ENCODE assay signal across 16 cellular contexts in the genomic region with DNA sequence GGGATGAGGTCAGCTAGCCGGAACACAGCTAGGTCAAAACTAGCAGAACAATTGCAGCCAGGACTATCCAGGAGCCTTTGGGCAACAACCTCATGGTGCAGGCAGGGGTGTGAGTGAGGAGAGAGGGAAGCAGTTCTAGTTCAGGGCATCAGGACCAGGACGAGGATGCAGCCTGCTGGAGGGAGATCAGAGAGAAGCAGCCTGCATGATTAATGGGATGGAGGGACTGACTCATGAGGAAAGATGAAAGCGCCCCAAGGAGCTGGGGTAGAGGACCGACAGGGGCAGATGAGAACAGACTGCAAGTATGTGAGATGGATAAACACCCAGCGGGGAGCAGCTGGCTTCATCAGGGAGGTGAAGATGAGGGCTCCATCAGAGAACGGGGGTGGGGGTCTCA. TPM values are rescaled to one million over a fixed set of nuclear protein-coding genes. Genes with fewer than 3 reads are reported as not detected.
DNase-seq lines count a peak whose midpoint lies in the region; ATAC-seq and TF ChIP-seq lines count a peak whose summit lies in the region.
"Had no signal": no experiment of that assay in that cellular context is flagged by ENCODE, and none has a peak within 500 bp of the region (broad histone marks: within the 10 kb centered on the region; RNA-seq: fewer than 3 reads in every experiment).

No MANE protein-coding gene starts in this region.

- no peak overlapping the region for H3K27ac Mint-ChIP-seq in GM23338
- H3K27ac Mint-ChIP-seq: activated T-cell treated with anti-CD3 and anti-CD28 coated beads, Interleukin-2, amount 50 U/mL, for 72 hours; CD8-positive, alpha-beta T cell; T-helper 17 cell had no signal

- H3K9me3 ChIP-seq in spleen, result no peaks in the 10 kb centered on the region
- H3K9me3 ChIP-seq in effector memory CD4-positive, alpha-beta T cell (ENCODE audit: control insufficient read depth, low read length), result no peaks in the 10 kb centered on the region
- H3K9me3 ChIP-seq: body of pancreas had no signal

- peaks cover 13% of the 10 kb centered on the region for H3K4me1 Mint-ChIP-seq in GM23338
- H3K4me1 Mint-ChIP-seq: T-helper 17 cell had no signal

- H3K4me2 ChIP-seq in GM23338, result no peak overlapping the region

- no peaks in the 10 kb centered on the region for H3K27me3 ChIP-seq in spleen (replicated peaks in 1 of 7)
- no peaks in the 10 kb centered on the region for H3K27me3 ChIP-seq in GM23338 (ENCODE audit: insufficient read depth)
- H3K27me3 ChIP-seq in effector memory CD4-positive, alpha-beta T cell (replicated peaks; ENCODE audit: control insufficient read depth, insufficient read depth, low read length, poor library complexity, severe bottlenecking), result no peaks in the 10 kb centered on the region
- H3K27me3 ChIP-seq: body of pancreas had no signal

- H3K9me3 Mint-ChIP-seq in GM23338, result no peaks in the 10 kb centered on the region
- H3K9me3 Mint-ChIP-seq: activated T-cell treated with anti-CD3 and anti-CD28 coated beads, Interleukin-2, amount 50 U/mL, for 72 hours; CD8-positive, alpha-beta T cell had no signal

- DNase-seq in H4 (ENCODE audit: low spot score) (peak; percentile 43), UCSD-AML1 (lab: John Stamatoyannopoulos, UW; ENCODE audit: unreplicated experiment) (peak; percentile 61), glomerular visceral epithelial cell (ENCODE audit: extremely low spot score) (peak; percentile 57), spleen (no peak), GM23338 (ENCODE audit: low spot score) (no peak)
- no peak for DNase-seq in effector memory CD4-positive, alpha-beta T cell
- no peak for DNase-seq in activated naive CD4-positive, alpha-beta T cell treated with Interleukin-2 at 50 U/mL for 16 hours
- DNase-seq: activated CD4-positive, alpha-beta T cell treated with anti-CD3 and anti-CD28 coated beads, Interleukin-2, amount 50 U/mL, for 4 hours; activated T-cell treated with anti-CD3 and anti-CD28 coated beads, Interleukin-2, amount 50 U/mL, for 72 hours; body of pancreas; CD8-positive, alpha-beta T cell; effector CD4-positive, alpha-beta T cell; left cardiac atrium; T-helper 17 cell had no signal

- no peak for ATAC-seq in GM23338
- ATAC-seq: activated T-cell treated with anti-CD3 and anti-CD28 coated beads, Interleukin-2, amount 50 U/mL, for 72 hours; body of pancreas; CD8-positive, alpha-beta T cell; left cardiac atrium; T-helper 17 cell had no signal

- H3K9me2 ChIP-seq in GM23338 (ENCODE audit: insufficient read depth), result no peaks in the 10 kb centered on the region

- H3F3A ChIP-seq in GM23338 (replicated peaks; ENCODE audit: low read depth), result no peaks in the 10 kb centered on the region

- H2AFZ ChIP-seq in GM23338, result no peak overlapping the region

- H3K4me1 ChIP-seq in spleen, result peaks cover 0 to 38% (median 17%) of the 10 kb centered on the region in 6 donors
- H3K4me1 ChIP-seq in GM23338 (ENCODE audit: insufficient read depth), result peaks cover 5% of the 10 kb centered on the region; the same call in 1 of the 2 replicates
- H3K4me1 ChIP-seq in effector memory CD4-positive, alpha-beta T cell (ENCODE audit: control insufficient read depth, insufficient read depth, low read length, poor library complexity, severe bottlenecking), result no peaks in the 10 kb centered on the region

- H3K27ac ChIP-seq in spleen (peak overlapping the region in 5 of 8 donors; percentile 39 to 63 (median 49)), GM23338 (ENCODE audit: low read depth) (no peak overlapping the region)
- no peak overlapping the region for H3K27ac ChIP-seq in effector memory CD4-positive, alpha-beta T cell (ENCODE audit: insufficient read depth, low read length, poor library complexity, severe bottlenecking)
- H3K27ac ChIP-seq: body of pancreas had no signal

- no peaks in the 10 kb centered on the region for H3K36me3 Mint-ChIP-seq in GM23338 (ENCODE audit: low read depth)
- H3K36me3 Mint-ChIP-seq: CD8-positive, alpha-beta T cell had no signal

- H3K79me2 ChIP-seq in GM23338 (replicated peaks; ENCODE audit: insufficient read depth), result no peaks in the 10 kb centered on the region

- no peak for TF ChIP-seq CTCF in spleen (IDR thresholded peaks at IDR 0.05 in 8 of 11, conservative IDR thresholded peaks at IDR 0.05 in 3 of 11)
- no peak for TF ChIP-seq CTCF in GM23338 (conservative IDR thresholded peaks at IDR 0.05; ENCODE audit: low read depth in 2 of 2)

- H4K20me1 ChIP-seq in GM23338 (replicated peaks; ENCODE audit: insufficient read depth), result 0 out of 2 replicates have a peak, but pooled peaks cover 2% of the 10 kb centered on the region

- H3K4me3 Mint-ChIP-seq in GM23338, result no peak overlapping the region
- H3K4me3 Mint-ChIP-seq: activated T-cell treated with anti-CD3 and anti-CD28 coated beads, Interleukin-2, amount 50 U/mL, for 72 hours; CD8-positive, alpha-beta T cell; T-helper 17 cell had no signal

- H3K36me3 ChIP-seq in spleen, result no peaks in the 10 kb centered on the region
- no peaks in the 10 kb centered on the region for H3K36me3 ChIP-seq in GM23338 (ENCODE audit: insufficient read depth)
- H3K36me3 ChIP-seq in effector memory CD4-positive, alpha-beta T cell (ENCODE audit: control insufficient read depth, insufficient read depth, low read length), result no peaks in the 10 kb centered on the region

- H3K4me3 ChIP-seq in spleen, result peak overlapping the region in 7 of 8 donors; percentile 17 to 58 (median 32)
- no peak overlapping the region for H3K4me3 ChIP-seq in GM23338
- no peak overlapping the region for H3K4me3 ChIP-seq in effector memory CD4-positive, alpha-beta T cell (ENCODE audit: insufficient read depth, low read depth, low read length, poor library complexity, severe bottlenecking)
- H3K4me3 ChIP-seq: body of pancreas had no signal

- no peak for TF ChIP-seq POLR2A in spleen (IDR thresholded peaks at IDR 0.05)

- H3K27me3 Mint-ChIP-seq in GM23338 (ENCODE audit: insufficient read depth, low read depth, poor library complexity), result no peaks in the 10 kb centered on the region
- H3K27me3 Mint-ChIP-seq: T-helper 17 cell had no signal

- WGBS in spleen, 5 donors, result 68 to 77% (median 73%) methylated on average over 6 of the region's 6 CpGs

- intact Hi-C loops in spleen (cut with DNase I; ENCODE audit: low total_unique reads), result no loop called here

TF ChIP-seq in GM23338, 12 proteins besides CTCF, POLR2A, EP300 and RAD21 (continues in another document):
- no peak for TF ChIP-seq ZNF114 (CRISPR knock-in tag; IDR thresholded peaks at IDR 0.05)
- TF ChIP-seq EZH2phosphoT487 (IDR thresholded peaks at IDR 0.05; ENCODE audit: unreplicated experiment), result no peak
- TF ChIP-seq EZH2 (IDR thresholded peaks at IDR 0.05; ENCODE audit: low read depth, unreplicated experiment), result no peak
- TF ChIP-seq ZNF331 (CRISPR knock-in tag; IDR thresholded peaks at IDR 0.05; ENCODE audit: low read depth), result no peak
- TF ChIP-seq CREB1 (CRISPR knock-in tag; IDR thresholded peaks at IDR 0.05; ENCODE audit: low read depth), result no peak
- no peak for TF ChIP-seq NANOG (IDR thresholded peaks at IDR 0.05; ENCODE audit: borderline replicate concordance)
- TF ChIP-seq STAT1 (IDR thresholded peaks at IDR 0.05; ENCODE audit: unreplicated experiment), result no peak

RNA-seq across cellular contexts. Expression of a gene that starts 37.9 kb away (rescaled TPM):
- not detected in 2 replicates for total RNA-seq in H4 (2014; rRNA removed; shearing (Covaris generic))
- 10 to 100 TPM in 1 of 7 donors, 1 to 10 TPM in 6; 4.3 to 14.0 (median 6.9) TPM for total RNA-seq in spleen
- polyA plus RNA-seq in spleen (10 to 100 TPM in 1 of 3 donors, 1 to 10 TPM in 2; 1.6 to 14.1 (median 4.0) TPM), GM23338 (2016; fragmentation: Nextera tagmentation; extraction: Ambion mirVana) (0.47 TPM in 1 of 2 replicates, not detected in the other)
- not detected in 2 replicates for total RNA-seq in GM23338 (2014; rRNA removed; shearing (Covaris generic))
- total RNA-seq: activated T-cell treated with anti-CD3 and anti-CD28 coated beads, Interleukin-2, amount 50 U/mL, for 72 hours; body of pancreas; CD8-positive, alpha-beta T cell; glomerular endothelial cell; left cardiac atrium; pulmonary artery endothelial cell; T-helper 17 cell had no signal

Comparison
In these comparisons a context has a peak if more than half of its experiments do, and no peak if none do; other contexts are left out.
1. DNase-seq: peak in H4 (single experiment), UCSD-AML1 (single experiment) and glomerular visceral epithelial cell (single experiment); none in spleen (single experiment), GM23338 (single experiment), effector memory CD4-positive, alpha-beta T cell (0 of 3) and activated naive CD4-positive, alpha-beta T cell treated with Interleukin-2 at 50 U/mL for 16 hours (single experiment).
2. H3K27ac ChIP-seq: peak in spleen (5 of 8); none in GM23338 (single experiment) and effector memory CD4-positive, alpha-beta T cell (single experiment).
3. H3K4me3 ChIP-seq: peak in spleen (7 of 8); none in GM23338 (single experiment) and effector memory CD4-positive, alpha-beta T cell (single experiment).